Comparison of ENCODE assay signal across 30 cellular contexts in genomic region chr14:50479041-50479440, GRCh38.
"Had no signal": no experiment of that assay in that cellular context is flagged by ENCODE, and none has a peak within 500 bp of the region (broad histone marks: within the 10 kb centered on the region; RNA-seq: fewer than 3 reads in every experiment).

No MANE protein-coding gene starts in this region.

- H3K9me3 ChIP-seq: colonic mucosa, esophagus muscularis mucosa, gastroesophageal sphincter, lower lobe of right lung, pancreas, right lobe of liver, suprapubic skin, vagina had no signal

- H3K27ac ChIP-seq: colonic mucosa, esophagus muscularis mucosa, foreskin keratinocyte, gastroesophageal sphincter, heart right ventricle, lower lobe of right lung, neutrophil, pancreas, right lobe of liver, suprapubic skin, vagina had no signal

- H3K27me3 Mint-ChIP-seq: dendritic cell treated with granulocyte-macrophage colony-stimulating factor and Interleukin-4, amounts not matched to agents 40 ng/mL and 50 ng/mL, for 4 days; memory B cell; stimulated activated naive CD8-positive, alpha-beta T cell treated with anti-CD3 and anti-CD28 coated beads, Interleukin-15, amount 100 ng/mL, for 72 hours had no signal

- H3K27ac Mint-ChIP-seq: dendritic cell treated with granulocyte-macrophage colony-stimulating factor and Interleukin-4, amounts not matched to agents 40 ng/mL and 50 ng/mL, for 4 days; endodermal cell; memory B cell; stimulated activated naive CD8-positive, alpha-beta T cell treated with anti-CD3 and anti-CD28 coated beads, Interleukin-15, amount 100 ng/mL, for 72 hours had no signal

- H3K4me1 ChIP-seq: colonic mucosa, esophagus muscularis mucosa, foreskin keratinocyte, gastroesophageal sphincter, heart right ventricle, lower lobe of right lung, pancreas, right lobe of liver, suprapubic skin, vagina had no signal

- FAIRE-seq: pancreas had no signal

- H3K27me3 ChIP-seq: colonic mucosa, esophagus muscularis mucosa, foreskin keratinocyte, gastroesophageal sphincter, heart right ventricle, neutrophil, pancreas, right lobe of liver, suprapubic skin, vagina had no signal

- ATAC-seq: foreskin keratinocyte; gastroesophageal sphincter; heart right ventricle; left colon; left ventricle myocardium superior; lower lobe of right lung; natural killer cell; pancreas; right lobe of liver; stimulated activated naive CD8-positive, alpha-beta T cell treated with anti-CD3 and anti-CD28 coated beads, Interleukin-15, amount 100 ng/mL, for 72 hours had no signal

- H3K4me3 ChIP-seq: colonic mucosa, esophagus muscularis mucosa, gastroesophageal sphincter, heart right ventricle, lower lobe of right lung, pancreas, right lobe of liver, suprapubic skin, vagina had no signal

- H3K9me3 Mint-ChIP-seq: endodermal cell, immature natural killer cell, memory B cell, natural killer cell had no signal

- H3K4me1 Mint-ChIP-seq: endodermal cell; immature natural killer cell; memory B cell; natural killer cell; neural crest cell; stimulated activated naive CD8-positive, alpha-beta T cell treated with anti-CD3 and anti-CD28 coated beads, Interleukin-15, amount 100 ng/mL, for 72 hours had no signal

- H3K4me3 Mint-ChIP-seq: dendritic cell treated with granulocyte-macrophage colony-stimulating factor and Interleukin-4, amounts not matched to agents 40 ng/mL and 50 ng/mL, for 4 days; endodermal cell; immature natural killer cell; memory B cell; natural killer cell; neural crest cell; stimulated activated naive CD8-positive, alpha-beta T cell treated with anti-CD3 and anti-CD28 coated beads, Interleukin-15, amount 100 ng/mL, for 72 hours had no signal

- DNase-seq: colonic mucosa; effector CD8-positive, alpha-beta T cell; endodermal cell; foreskin keratinocyte; heart right ventricle; hypothalamus; immature natural killer cell; islet precursor cell; kidney glomerular epithelial cell; left colon; left ventricle myocardium superior; lower lobe of right lung; natural killer cell; pancreas; right lobe of liver; small intestine; stimulated activated CD4-positive, alpha-beta T cell treated with anti-CD3 and anti-CD28 coated beads, Interleukin-15, amount 100 ng/mL, for 24 hours; stimulated activated CD4-positive, alpha-beta T cell treated with anti-CD3 and anti-CD28 coated beads, Interleukin-4, amount 100 ng/mL, for 1 hour; stimulated activated CD8-positive, alpha-beta memory T cell treated with anti-CD3 and anti-CD28 coated beads, Interleukin-4, amount 100 ng/mL, for 48 hours; stimulated activated naive CD4-positive, alpha-beta T cell; stimulated activated naive CD8-positive, alpha-beta T cell treated with anti-CD3 and anti-CD28 coated beads, Interleukin-15, amount 100 ng/mL, for 72 hours; trophoblast cell had no signal

- H3K36me3 ChIP-seq: colonic mucosa, neutrophil had no signal
